ENCODE assay signal across 1 cellular context in genomic region chr4:181777518-181777917, GRCh38.
TF ChIP-seq lines count a peak whose summit lies in the region.

No MANE protein-coding gene starts in this region.

TF ChIP-seq in HepG2, 621 proteins besides CTCF, POLR2A, EP300 and RAD21 (continued from another document):
- no peak for TF ChIP-seq ZNF639 (CRISPR knock-in tag; conservative IDR thresholded peaks at IDR 0.05)
- no peak for TF ChIP-seq ZNF275 (CRISPR knock-in tag; IDR thresholded peaks at IDR 0.05; ENCODE audit: borderline replicate concordance)
- TF ChIP-seq TARDBP (CRISPR knock-in tag; IDR thresholded peaks at IDR 0.05): no peak
- TF ChIP-seq KLF6 (CRISPR knock-in tag; IDR thresholded peaks at IDR 0.05): no peak
- peak; percentile 6 to 74; a peak in 2 of 4 replicates for TF ChIP-seq MAFK (conservative IDR thresholded peaks at IDR 0.05 in 1 of 2, IDR thresholded peaks at IDR 0.05 in 1 of 2; ENCODE audit: low read length in 2 of 2)
- TF ChIP-seq HOXA7 (CRISPR knock-in tag; IDR thresholded peaks at IDR 0.05): no peak
- no peak for TF ChIP-seq NFKB2 (CRISPR knock-in tag; IDR thresholded peaks at IDR 0.05; ENCODE audit: borderline replicate concordance)
- no peak for TF ChIP-seq ZNF34 (CRISPR knock-in tag; IDR thresholded peaks at IDR 0.05; ENCODE audit: borderline replicate concordance)
- no peak for TF ChIP-seq ZNF343 (CRISPR knock-in tag; IDR thresholded peaks at IDR 0.05)
- TF ChIP-seq RARA (CRISPR knock-in tag; IDR thresholded peaks at IDR 0.05): no peak
- TF ChIP-seq ZSCAN25 (CRISPR knock-in tag; IDR thresholded peaks at IDR 0.05): no peak
